In the genomic region with DNA sequence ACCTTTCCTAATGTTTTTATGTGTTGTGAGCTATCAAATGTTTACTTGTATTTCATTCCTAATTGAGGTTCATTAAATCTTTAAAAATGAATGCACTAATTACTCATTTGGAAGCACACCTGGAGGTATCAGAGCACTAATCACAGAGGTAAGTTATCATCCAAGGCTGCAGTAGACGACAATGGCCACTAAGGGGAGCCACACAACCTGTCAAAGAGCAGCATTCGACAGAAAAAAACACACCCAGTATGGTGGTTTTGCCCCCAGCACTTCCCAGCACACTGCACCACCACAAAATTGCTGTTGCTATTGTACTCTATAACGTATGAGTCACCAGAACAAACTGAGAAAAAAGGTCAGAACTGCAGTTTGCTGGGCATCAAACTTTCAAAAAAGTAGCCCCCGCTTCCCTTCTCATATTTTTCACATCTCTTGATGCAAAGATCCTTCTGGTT, we compare ENCODE assay signal across 8 cellular contexts.
DNase-seq lines count a peak whose midpoint lies in the region; ATAC-seq, FAIRE-seq and TF ChIP-seq lines count a peak whose summit lies in the region.

No MANE protein-coding gene starts in this region.

- no peak overlapping the region for H3K4me3 ChIP-seq in coronary artery

- DNase-seq in NCI-H1930 (lab: John Stamatoyannopoulos, UW), result peak; percentile 12 to 34
- no peak for DNase-seq in coronary artery (ENCODE audit: low spot score)
- DNase-seq in memory B cell (ENCODE audit: low spot score in 2 of 2), result no peak
- peak; percentile 47 for DNase-seq in stimulated activated naive CD8-positive, alpha-beta T cell treated with anti-CD3 and anti-CD28 coated beads, Interleukin-15, Interleukin-2, amounts not matched to agents 100 U/mL and 50 U/mL, for 24 hours

- peak; percentile 70 for TF ChIP-seq CTCF in GM12874 (IDR thresholded peaks at IDR 0.05; ENCODE audit: insufficient read depth, low read depth, low read length)
- TF ChIP-seq CTCF in coronary artery (IDR thresholded peaks at IDR 0.05), result peak; percentile 52

- ATAC-seq in HG02870 (IDR thresholded peaks at IDR 0.05; ENCODE audit: unreplicated experiment) (peak; percentile 70), memory B cell (ENCODE audit: low read depth) (peak; percentile 34)
- peak; percentile 75 for ATAC-seq in stimulated activated naive CD8-positive, alpha-beta T cell treated with anti-CD3 and anti-CD28 coated beads, Interleukin-15, Interleukin-2, amounts not matched to agents 100 U/mL and 50 U/mL, for 24 hours

- H3K4me1 Mint-ChIP-seq in memory B cell, result peaks cover 10% of the 10 kb centered on the region

- H3K36me3 Mint-ChIP-seq in memory B cell, result no peaks in the 10 kb centered on the region

- FAIRE-seq in A204.1 (lab: Jason Lieb, UNC) (peak; percentile 68), TTC549 (lab: Jason Lieb, UNC) (peak; percentile 83)

- H3K27ac Mint-ChIP-seq in memory B cell, result no peak overlapping the region

- H3K27me3 Mint-ChIP-seq in memory B cell, result peaks cover 11% of the 10 kb centered on the region

- H3K9me3 Mint-ChIP-seq in memory B cell, result peaks cover 6% of the 10 kb centered on the region

- H3K27ac ChIP-seq in coronary artery, result no peak overlapping the region

- no peak overlapping the region for H3K4me3 Mint-ChIP-seq in memory B cell

Comparison
In these comparisons a context has a peak if more than half of its experiments do, and no peak if none do; other contexts are left out.
1. DNase-seq: peak in NCI-H1930 (2 of 2) and stimulated activated naive CD8-positive, alpha-beta T cell treated with anti-CD3 and anti-CD28 coated beads, Interleukin-15, Interleukin-2, amounts not matched to agents 100 U/mL and 50 U/mL, for 24 hours (single experiment); none in coronary artery (single experiment) and memory B cell (0 of 2).
2. Peak in every context shown above with its lines, with median percentiles within 50 percentile points of each other: ATAC-seq.